Comparison of ENCODE assay signal across 14 cellular contexts in the genomic region with DNA sequence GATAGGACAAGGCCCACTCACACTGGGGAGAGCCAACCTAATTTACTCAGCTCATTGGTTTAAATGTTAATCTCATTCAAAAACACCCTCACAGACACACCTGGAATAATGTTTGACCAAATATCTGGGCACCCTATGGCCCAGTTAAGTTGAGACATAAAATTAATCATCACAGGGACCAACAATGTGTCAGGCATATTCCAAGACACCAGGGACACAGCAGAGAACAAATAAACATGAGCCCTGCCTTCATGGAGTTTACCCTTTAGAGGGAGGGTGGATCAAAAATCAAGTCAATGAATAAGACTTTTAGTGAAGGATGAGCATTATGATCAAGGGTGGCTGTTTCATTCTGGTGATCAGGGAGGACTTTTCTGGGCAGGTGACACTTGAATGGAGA.
DNase-seq lines count a peak whose midpoint lies in the region; ATAC-seq and TF ChIP-seq lines count a peak whose summit lies in the region.
"Had no signal": no experiment of that assay in that cellular context is flagged by ENCODE, and none has a peak within 500 bp of the region (broad histone marks: within the 10 kb centered on the region; RNA-seq: fewer than 3 reads in every experiment).

No MANE protein-coding gene starts in this region.

- no peaks in the 10 kb centered on the region for H3K9me3 Mint-ChIP-seq in activated naive CD8-positive, alpha-beta T cell treated with anti-CD3 and anti-CD28 coated beads, Interleukin-2, amount 50 U/mL, for 24 hours
- H3K9me3 Mint-ChIP-seq: CD8-positive, alpha-beta T cell had no signal

- ATAC-seq in HG02610 (IDR thresholded peaks at IDR 0.05; ENCODE audit: unreplicated experiment), result no peak
- ATAC-seq in activated naive CD8-positive, alpha-beta T cell treated with anti-CD3 and anti-CD28 coated beads, Interleukin-2, amount 50 U/mL, for 24 hours, result no peak
- ATAC-seq: CD8-positive, alpha-beta T cell had no signal

- H3K27me3 ChIP-seq in ACC112 (ENCODE audit: insufficient read depth, low read length), result no peaks in the 10 kb centered on the region

- no peak overlapping the region for H3K27ac Mint-ChIP-seq in activated naive CD8-positive, alpha-beta T cell treated with anti-CD3 and anti-CD28 coated beads, Interleukin-2, amount 50 U/mL, for 24 hours
- H3K27ac Mint-ChIP-seq: CD4-positive, CD25-positive, alpha-beta regulatory T cell; CD8-positive, alpha-beta T cell had no signal

- no peak for DNase-seq in activated T-cell treated with anti-CD3 and anti-CD28 coated beads, Interleukin-2, amount 50 U/mL, for 48 hours
- no peak for DNase-seq in activated naive CD8-positive, alpha-beta T cell treated with anti-CD3 and anti-CD28 coated beads, Interleukin-2, amount 50 U/mL, for 24 hours
- DNase-seq: ACHN; Caco-2; CD4-positive, CD25-positive, alpha-beta regulatory T cell; CD8-positive, alpha-beta T cell; DND-41; H7 had no signal

- no peaks in the 10 kb centered on the region for H3K4me1 Mint-ChIP-seq in activated naive CD8-positive, alpha-beta T cell treated with anti-CD3 and anti-CD28 coated beads, Interleukin-2, amount 50 U/mL, for 24 hours
- H3K4me1 Mint-ChIP-seq: CD4-positive, CD25-positive, alpha-beta regulatory T cell had no signal

- H3K27me3 Mint-ChIP-seq in activated naive CD8-positive, alpha-beta T cell treated with anti-CD3 and anti-CD28 coated beads, Interleukin-2, amount 50 U/mL, for 24 hours, result peaks cover 14% of the 10 kb centered on the region

- H2AFZ ChIP-seq in ACC112 (ENCODE audit: low read length, unreplicated experiment), result no peak overlapping the region
- H2AFZ ChIP-seq: GM23248 had no signal

- H3K4me3 Mint-ChIP-seq in activated naive CD8-positive, alpha-beta T cell treated with anti-CD3 and anti-CD28 coated beads, Interleukin-2, amount 50 U/mL, for 24 hours, result no peak overlapping the region
- H3K4me3 Mint-ChIP-seq: CD4-positive, CD25-positive, alpha-beta regulatory T cell; CD8-positive, alpha-beta T cell had no signal

- H3K4me1 ChIP-seq in ACC112 (ENCODE audit: control insufficient read depth, insufficient read depth, low read length, unreplicated experiment), result peaks cover 6% of the 10 kb centered on the region

- H3K4me3 ChIP-seq in ACC112 (ENCODE audit: low read depth, low read length), result no peak overlapping the region
- H3K4me3 ChIP-seq: GM23248 had no signal

- H3K36me3 ChIP-seq in ACC112 (ENCODE audit: insufficient read depth, low read length), result no peaks in the 10 kb centered on the region

- no peaks in the 10 kb centered on the region for H3K79me2 ChIP-seq in ACC112 (ENCODE audit: control insufficient read depth, insufficient read depth, low read length, unreplicated experiment)

- no peak for TF ChIP-seq CTCF in VCaP (conservative IDR thresholded peaks at IDR 0.05)

- peak overlapping the region; percentile 34 for H3K27ac ChIP-seq in ACC112 (ENCODE audit: low read depth, low read length)
- peak overlapping the region; percentile 29; the same call in 1 of the 2 replicates for H3K27ac ChIP-seq in VCaP
- H3K27ac ChIP-seq in cingulate gyrus (ENCODE audit: low read depth, low read length), result peak overlapping the region; percentile 10
- H3K27ac ChIP-seq: 22Rv1, GM23248 had no signal

- H3K36me3 Mint-ChIP-seq in activated naive CD8-positive, alpha-beta T cell treated with anti-CD3 and anti-CD28 coated beads, Interleukin-2, amount 50 U/mL, for 24 hours (ENCODE audit: low read depth), result no peaks in the 10 kb centered on the region
- H3K36me3 Mint-ChIP-seq: CD4-positive, CD25-positive, alpha-beta regulatory T cell; CD8-positive, alpha-beta T cell had no signal
